22 cellular contexts compared by ENCODE assay signal in genomic region chr11:27088353-27088752, GRCh38. TPM values are rescaled to one million over a fixed set of nuclear protein-coding genes. Genes with fewer than 3 reads are reported as not detected.
DNase-seq lines count a peak whose midpoint lies in the region; ATAC-seq, FAIRE-seq and TF ChIP-seq lines count a peak whose summit lies in the region.
"Had no signal": no experiment of that assay in that cellular context is flagged by ENCODE, and none has a peak within 500 bp of the region (broad histone marks: within the 10 kb centered on the region; RNA-seq: fewer than 3 reads in every experiment).

No MANE protein-coding gene starts in this region.

- TF ChIP-seq POLR2A in HepG2 (IDR thresholded peaks at IDR 0.05; ENCODE audit: insufficient read depth in 1 of 2, low read depth in 2 of 2, low read length in 2 of 2), result no peak

- peaks cover 1 to 60% (median 25%) of the 10 kb centered on the region in 4 donors for H3K4me1 ChIP-seq in liver (ENCODE audit: control insufficient read depth in 4 of 4, insufficient read depth in 4 of 4, low read length in 3 of 4)
- H3K4me1 ChIP-seq in HepG2 (ENCODE audit: insufficient read depth, low read length), result no peaks in the 10 kb centered on the region
- H3K4me1 ChIP-seq in mammary epithelial cell (ENCODE audit: insufficient read depth, low read length), result peaks cover 34% of the 10 kb centered on the region
- peaks cover 6 to 43% of the 10 kb centered on the region in 2 donors for H3K4me1 ChIP-seq in kidney (ENCODE audit: control insufficient read depth in 1 of 2, insufficient read depth in 1 of 2, low read depth in 1 of 2, low read length in 2 of 2)
- H3K4me1 ChIP-seq: BLaER1, SJSA1 had no signal

- H3K79me2 ChIP-seq in HepG2 (ENCODE audit: insufficient read depth, low read length), result no peaks in the 10 kb centered on the region
- H3K79me2 ChIP-seq in mammary epithelial cell (ENCODE audit: insufficient read depth, low read length), result no peaks in the 10 kb centered on the region

- H3K4me3 ChIP-seq in liver (ENCODE audit: low read depth in 1 of 3, low read length in 3 of 3) (no peak overlapping the region), HepG2 (replicated peaks in 1 of 3; ENCODE audit: insufficient read depth in 1 of 3, low read depth in 2 of 3, low read length in 3 of 3) (no peak overlapping the region), mammary epithelial cell (replicated peaks in 1 of 3; ENCODE audit: insufficient read depth in 1 of 3, low read depth in 2 of 3, low read length in 3 of 3) (no peak overlapping the region), kidney (ENCODE audit: low read length in 2 of 2) (no peak overlapping the region)
- H3K4me3 ChIP-seq: BLaER1, GM23248, ovary, SJSA1 had no signal

- H3K9ac ChIP-seq in liver (ENCODE audit: low read depth in 1 of 2, low read length in 2 of 2), result no peak overlapping the region
- no peak overlapping the region for H3K9ac ChIP-seq in HepG2 (ENCODE audit: insufficient read depth, low read depth, low read length)
- no peak overlapping the region for H3K9ac ChIP-seq in mammary epithelial cell (ENCODE audit: insufficient read depth, low read length)
- H3K9ac ChIP-seq in kidney (ENCODE audit: low read length in 2 of 2), result no peak overlapping the region
- H3K9ac ChIP-seq: BLaER1, GM23248 had no signal

- TF ChIP-seq EP300 in HepG2 (IDR thresholded peaks at IDR 0.05; ENCODE audit: low read depth in 2 of 2, low read length in 2 of 2), result no peak
- TF ChIP-seq EP300 in HepG2 (CRISPR knock-in tag; IDR thresholded peaks at IDR 0.05; ENCODE audit: borderline replicate concordance), result no peak

- no peaks in the 10 kb centered on the region for H3K9me3 ChIP-seq in liver (ENCODE audit: control insufficient read depth in 4 of 4, low read length in 3 of 4)
- H3K9me3 ChIP-seq in HepG2 (ENCODE audit: low read length), result no peaks in the 10 kb centered on the region
- no peaks in the 10 kb centered on the region for H3K9me3 ChIP-seq in mammary epithelial cell (replicated peaks; ENCODE audit: insufficient read depth, low read length)
- H3K9me3 ChIP-seq in kidney (ENCODE audit: control insufficient read depth in 1 of 2, low read length in 2 of 2), result no peaks in the 10 kb centered on the region
- H3K9me3 ChIP-seq: ovary, SJSA1 had no signal

- TF ChIP-seq CTCF in liver (IDR thresholded peaks at IDR 0.05; ENCODE audit: low read depth, low read length, missing input control) (no peak), HepG2 (CRISPR knock-in tag; IDR thresholded peaks at IDR 0.05) (no peak), mammary epithelial cell (conservative IDR thresholded peaks at IDR 0.05 in 1 of 2, IDR thresholded peaks at IDR 0.05 in 1 of 2; ENCODE audit: extremely low read depth in 1 of 2, insufficient read depth in 1 of 2, low read depth in 1 of 2, low read length in 2 of 2) (no peak), kidney (IDR thresholded peaks at IDR 0.05; ENCODE audit: borderline replicate concordance, extremely low read depth, insufficient read depth) (no peak)

- dilution Hi-C loops in mammary epithelial cell (cut with HindIII; ENCODE audit: low sequenced_read_pairs), result no loop called here

- H3K4me2 ChIP-seq in HepG2 (ENCODE audit: low read depth, low read length), result no peak overlapping the region
- peak overlapping the region; percentile 49 for H3K4me2 ChIP-seq in mammary epithelial cell (ENCODE audit: insufficient read depth, low read depth, low read length)
- H3K4me2 ChIP-seq: BLaER1 had no signal

- no peak for DNase-seq in HepG2 (ENCODE audit: low spot score)
- DNase-seq in mammary epithelial cell, result peak; percentile 80
- no peak for DNase-seq in kidney
- no peak for DNase-seq in LoVo (ENCODE audit: low spot score)
- DNase-seq: cerebellar nuclear complex; COR-L47; GM23248; left cardiac atrium; naive thymus-derived CD4-positive, alpha-beta T cell; NCI-H1417 treated with DMSO at 0.1 percent for 48 hours; NCI-H82; ovary; T-helper 17 cell had no signal

- POLR2A ChIA-PET in HepG2 (lab: Yijun Ruan, JAX), result no interaction called here

- H2AFZ ChIP-seq in HepG2 (ENCODE audit: low read length) (no peak overlapping the region), mammary epithelial cell (ENCODE audit: low read depth, low read length) (peak overlapping the region; percentile 14)
- H2AFZ ChIP-seq: GM23248 had no signal

- FAIRE-seq in HepG2 (lab: Jason Lieb, UNC) (no peak), kidney (lab: Jason Lieb, UNC) (peak; percentile 89)

- H3K36me3 ChIP-seq in liver (ENCODE audit: control insufficient read depth in 4 of 4, insufficient read depth in 3 of 4, low read depth in 1 of 4, low read length in 3 of 4) (no peaks in the 10 kb centered on the region), HepG2 (replicated peaks in 1 of 2; ENCODE audit: control insufficient read depth in 1 of 2, insufficient read depth in 2 of 2, low read length in 2 of 2) (no peaks in the 10 kb centered on the region), mammary epithelial cell (ENCODE audit: insufficient read depth, low read length) (no peaks in the 10 kb centered on the region), kidney (ENCODE audit: control insufficient read depth in 1 of 2, insufficient read depth in 2 of 2, low read length in 2 of 2) (peaks cover 0 to 4% of the 10 kb centered on the region in 2 donors)
- H3K36me3 ChIP-seq: BLaER1, ovary, SJSA1 had no signal

- BruUV-seq in HepG2 (replicated peaks; lab: Mats Ljungman, UMichigan), result no TSS peak
- no TSS peak for BruUV-seq in mammary epithelial cell (replicated peaks; lab: Mats Ljungman, UMichigan)

- ATAC-seq in HepG2 (no peak), GM21619 (IDR thresholded peaks at IDR 0.05; ENCODE audit: unreplicated experiment) (no peak), HG03095 (IDR thresholded peaks at IDR 0.05; ENCODE audit: unreplicated experiment) (no peak), GM18873 (IDR thresholded peaks at IDR 0.05; ENCODE audit: low FRiP score, unreplicated experiment) (no peak)
- ATAC-seq: activated naive CD4-positive, alpha-beta T cell treated with anti-CD3 and anti-CD28 coated beads, Interleukin-2, amount 50 U/mL, for 72 hours; left cardiac atrium; naive thymus-derived CD4-positive, alpha-beta T cell; sciatic nerve; T-helper 17 cell had no signal

- CTCF ChIA-PET in HepG2 (lab: Yijun Ruan, JAX; ENCODE audit: low intra/inter-chr PET ratio, low total read pairs) (no interaction called here), mammary epithelial cell (lab: Charles Lee; ENCODE audit: low non-redundant PET) (interaction anchor here (0.7 to 0.9 kb wide), 2 partner anchors 12 to 228 kb away, joined by 5 read pairs; no protein-coding TSS in a partner anchor)

- H3K27ac ChIP-seq in liver (ENCODE audit: low read depth in 1 of 2, low read length in 2 of 2) (peak overlapping the region; percentile 45 to 51), HepG2 (ENCODE audit: extremely low read length, insufficient read depth, low read length) (no peak overlapping the region), mammary epithelial cell (ENCODE audit: insufficient read depth, low read depth, low read length) (peak overlapping the region; percentile 6), kidney (ENCODE audit: low read depth in 2 of 2, low read length in 2 of 2) (peak overlapping the region in 1 of 2 donors; percentile 49)
- H3K27ac ChIP-seq: BLaER1, GM23248, ovary, SJSA1 had no signal

- TF ChIP-seq RAD21 in liver (IDR thresholded peaks at IDR 0.05) (peak; percentile 50 to 54), HepG2 (CRISPR knock-in tag; IDR thresholded peaks at IDR 0.05) (no peak)

- H3K27me3 ChIP-seq in liver (ENCODE audit: control insufficient read depth in 4 of 4, insufficient read depth in 4 of 4, low read length in 3 of 4), result no peaks in the 10 kb centered on the region
- H3K27me3 ChIP-seq in HepG2 (ENCODE audit: control insufficient read depth in 1 of 2, insufficient read depth in 2 of 2, low read length in 2 of 2), result no peaks in the 10 kb centered on the region
- H3K27me3 ChIP-seq in mammary epithelial cell (ENCODE audit: insufficient read depth, low read length), result no peaks in the 10 kb centered on the region
- H3K27me3 ChIP-seq: BLaER1, ovary, SJSA1 had no signal

- H4K20me1 ChIP-seq in HepG2 (ENCODE audit: insufficient read depth, low read length), result no peaks in the 10 kb centered on the region
- H4K20me1 ChIP-seq in mammary epithelial cell (ENCODE audit: insufficient read depth, low read length), result no peaks in the 10 kb centered on the region
- H4K20me1 ChIP-seq: BLaER1 had no signal

- in situ Hi-C loops in HepG2 (cut with HindIII; ENCODE audit: extremely low pct_ligation_motif_present, low pct_unique_long_range_greater_than_20kb), result no loop called here
- in situ Hi-C loops in mammary epithelial cell (cut with MboI; ENCODE audit: low sequenced_read_pairs in 2 of 2), result no loop called here

- intact Hi-C loops in HepG2 (cut with micrococcal nuclease; ENCODE audit: unreplicated experiment), result no loop called here
- intact Hi-C loops in mammary epithelial cell (cut with micrococcal nuclease), result no loop called here
- intact Hi-C loops in kidney (cut with DNase I), result no loop called here

RNA-seq across cellular contexts. Expression of gene BBOX1, which starts 47.7 kb away (rescaled TPM):
- total RNA-seq in liver (1 to 10 TPM; 8.1 to 9.9 TPM), HepG2 (2016; rRNA removed; fragmentation: Illumina TruSeq; extraction: Trizol) (not detected in 2 replicates), mammary epithelial cell (1 to 10 TPM; 1.9 to 2.0 TPM), kidney (159 TPM)
- polyA plus RNA-seq in liver (10 to 100 TPM in 1 of 2 donors, 1 to 10 TPM in 1; 2.8 to 18.4 TPM), HepG2 (2011; rRNA removed) (not detected in 2 replicates), mammary epithelial cell (0.37 TPM), kidney (ENCODE audit: insufficient read depth, low read depth, low replicate concordance) (414 TPM)
- not detected in 2 replicates for total RNA-seq in HepG2 (2016; cell fraction: cytosol; rRNA removed; fragmentation: Illumina TruSeq; extraction: Trizol; ENCODE audit: low read depth)
- total RNA-seq in HepG2 (2016; cell fraction: insoluble cytoplasmic fraction; rRNA removed; fragmentation: Illumina TruSeq; extraction: Trizol), result not detected in 2 replicates
- total RNA-seq in HepG2 (2016; cell fraction: membrane; rRNA removed; fragmentation: Illumina TruSeq; extraction: Trizol), result not detected in 2 replicates
- not detected in 2 replicates for total RNA-seq in HepG2 (2016; cell fraction: nucleus; rRNA removed; fragmentation: Illumina TruSeq; extraction: Trizol)
- polyA plus RNA-seq in HepG2 (2011; cell fraction: cytosol; rRNA removed), result not detected in 2 replicates
- not detected in 2 replicates for polyA plus RNA-seq in HepG2 (2011; cell fraction: nucleus; rRNA removed)
- not detected in 2 replicates for polyA plus RNA-seq in HepG2 (2012)
- polyA plus RNA-seq in HepG2 (2016; cell fraction: cytosol; fragmentation: Illumina TruSeq; extraction: Trizol; ENCODE audit: low read depth), result not detected in 2 replicates
- polyA plus RNA-seq in HepG2 (2016; cell fraction: insoluble cytoplasmic fraction; fragmentation: Illumina TruSeq; extraction: Trizol; ENCODE audit: low read depth), result not detected in 2 replicates
- polyA plus RNA-seq in HepG2 (2016; cell fraction: membrane; fragmentation: Illumina TruSeq; extraction: Trizol; ENCODE audit: low read depth), result not detected in 2 replicates
- not detected in 2 replicates for polyA plus RNA-seq in HepG2 (2016; cell fraction: nucleus; fragmentation: Illumina TruSeq; extraction: Trizol; ENCODE audit: insufficient read depth, low read depth)
- polyA minus RNA-seq in HepG2 (2011; rRNA and poly(A)+ RNA removed; ENCODE audit: low replicate concordance), result not detected in 2 replicates
- not detected in 2 replicates for polyA minus RNA-seq in HepG2 (2011; cell fraction: cytosol; rRNA and poly(A)+ RNA removed)
- not detected in 2 replicates for polyA minus RNA-seq in HepG2 (2011; cell fraction: nucleus; rRNA and poly(A)+ RNA removed)
- not detected for polyA minus RNA-seq in mammary epithelial cell
- total RNA-seq: activated naive CD4-positive, alpha-beta T cell treated with anti-CD3 and anti-CD28 coated beads, Interleukin-2, amount 50 U/mL, for 72 hours; GM23248; naive thymus-derived CD4-positive, alpha-beta T cell; SJSA1; subcutaneous adipose tissue; T-helper 17 cell had no signal
- polyA plus RNA-seq: naive thymus-derived CD4-positive, alpha-beta T cell had no signal

Comparison
In these comparisons a context has a peak if more than half of its experiments do, and no peak if none do; other contexts are left out.
1. RNA of gene BBOX1, which starts 47.7 kb away (total RNA-seq): 159 TPM in kidney (single experiment); 8.1 to 9.9 TPM in liver, 1.9 to 2.0 TPM in mammary epithelial cell and not detected in HepG2; every median in the first group is over 10 times any median in the second.